In genomic region chr18:44805643-44806042, GRCh38 we compare ENCODE assay signal across 18 cellular contexts.
DNase-seq lines count a peak whose midpoint lies in the region; ATAC-seq, FAIRE-seq and TF ChIP-seq lines count a peak whose summit lies in the region.
"Had no signal": no experiment of that assay in that cellular context is flagged by ENCODE, and none has a peak within 500 bp of the region (broad histone marks: within the 10 kb centered on the region; RNA-seq: fewer than 3 reads in every experiment).

No MANE protein-coding gene starts in this region.

- H3K9me3 ChIP-seq in OCI-LY1 (ENCODE audit: low read length) (no peaks in the 10 kb centered on the region), esophagus squamous epithelium (no peaks in the 10 kb centered on the region), skeletal muscle tissue (ENCODE audit: control insufficient read depth in 3 of 3, low read length in 3 of 3) (no peaks in the 10 kb centered on the region)

- H3K4me2 ChIP-seq in OCI-LY1 (ENCODE audit: low read length) = no peak overlapping the region

- intact Hi-C loops in esophagus squamous epithelium (cut with DNase I) = no loop called here

- TF ChIP-seq CTCF in OCI-LY1 (IDR thresholded peaks at IDR 0.05; ENCODE audit: low read length) (peak; percentile 28; the same call in 1 of the 2 replicates), esophagus squamous epithelium (IDR thresholded peaks at IDR 0.05) (no peak), omental fat pad (IDR thresholded peaks at IDR 0.05) (no peak)

- H3K27me3 ChIP-seq in OCI-LY1 (ENCODE audit: insufficient read depth, low read length) (no peaks in the 10 kb centered on the region), esophagus squamous epithelium (no peaks in the 10 kb centered on the region), skeletal muscle tissue (ENCODE audit: control insufficient read depth in 3 of 3, insufficient read depth in 3 of 3, low read length in 3 of 3) (no peaks in the 10 kb centered on the region)

- DNase-seq in GM12892 (ENCODE audit: insufficient read length) (no peak), esophagus squamous epithelium (lab: John Stamatoyannopoulos, UW) (no peak), omental fat pad (ENCODE audit: low spot score) (no peak), cerebellum (ENCODE audit: low spot score) (no peak)
- DNase-seq: AML-193; Calu3; central memory CD4-positive, alpha-beta T cell; effector memory CD4-positive, alpha-beta T cell; hippocampal formation; NCI-H1048; NCI-H748 treated with DMSO at 0.1 percent for 48 hours; nucleus accumbens had no signal

- no peaks in the 10 kb centered on the region for H3K79me2 ChIP-seq in OCI-LY1 (ENCODE audit: insufficient read depth, low read length)

- no peak for ATAC-seq in omental fat pad (ENCODE audit: low FRiP score)
- ATAC-seq in HG03280 (IDR thresholded peaks at IDR 0.05; ENCODE audit: unreplicated experiment) = no peak
- ATAC-seq: K562 had no signal

- WGBS in esophagus squamous epithelium, 2 donors = 85 to 94% methylated on average over 3 of the region's 3 CpGs

- H3F3A ChIP-seq in OCI-LY1 (ENCODE audit: insufficient read depth, low read length) = no peaks in the 10 kb centered on the region

- peaks cover under 1% of the 10 kb centered on the region; the same call in 1 of the 2 replicates for H3K36me3 ChIP-seq in OCI-LY1 (ENCODE audit: insufficient read depth, low read length)
- H3K36me3 ChIP-seq in esophagus squamous epithelium = no peaks in the 10 kb centered on the region
- peaks cover 0 to under 1% (median 0%) of the 10 kb centered on the region in 3 donors for H3K36me3 ChIP-seq in skeletal muscle tissue (ENCODE audit: control insufficient read depth in 3 of 3, insufficient read depth in 3 of 3, low read length in 3 of 3)

- H4K20me1 ChIP-seq in OCI-LY1 (ENCODE audit: insufficient read depth, low read length) = no peaks in the 10 kb centered on the region

- FAIRE-seq in GM12892 (lab: Jason Lieb, UNC) = peak; percentile 70
- FAIRE-seq: G401.6, H1, K562 had no signal

- H3K4me3 ChIP-seq in OCI-LY1 (ENCODE audit: low read depth, low read length, poor library complexity, severe bottlenecking) = no peak overlapping the region
- H3K4me3 ChIP-seq in esophagus squamous epithelium = no peak overlapping the region
- no peak overlapping the region for H3K4me3 ChIP-seq in skeletal muscle tissue (ENCODE audit: low read length in 3 of 3)
- H3K4me3 ChIP-seq: K562 had no signal

- TF ChIP-seq POLR2A in GM12892 (IDR thresholded peaks at IDR 0.05; ENCODE audit: low read depth, low read length) = no peak
- no peak for TF ChIP-seq POLR2A in esophagus squamous epithelium (IDR thresholded peaks at IDR 0.05)

- H3K27ac ChIP-seq in OCI-LY1 (ENCODE audit: low read depth, low read length, poor library complexity, severe bottlenecking) (no peak overlapping the region), esophagus squamous epithelium (peak overlapping the region in 3 of 4 donors; percentile 75 to 88 (median 83)), skeletal muscle tissue (ENCODE audit: low read depth, low read length) (peak overlapping the region; percentile 93)

- H3K9ac ChIP-seq in OCI-LY1 (ENCODE audit: low read length) (no peak overlapping the region), skeletal muscle tissue (ENCODE audit: low read depth in 1 of 3, low read length in 3 of 3) (no peak overlapping the region)

- no peak overlapping the region for H2AFZ ChIP-seq in OCI-LY1 (ENCODE audit: low read length)

- no peaks in the 10 kb centered on the region for H3K9me2 ChIP-seq in OCI-LY1 (ENCODE audit: low read depth, low read length)

- H3K4me1 ChIP-seq in OCI-LY1 (ENCODE audit: insufficient read depth, low read length, severe bottlenecking) (peaks cover 11% of the 10 kb centered on the region), esophagus squamous epithelium (peaks cover 0 to 37% (median 11%) of the 10 kb centered on the region in 3 donors), skeletal muscle tissue (ENCODE audit: control insufficient read depth in 3 of 3, insufficient read depth in 3 of 3, low read length in 3 of 3) (peaks cover 40 to 56% (median 47%) of the 10 kb centered on the region in 3 donors)
